In the genomic region with DNA sequence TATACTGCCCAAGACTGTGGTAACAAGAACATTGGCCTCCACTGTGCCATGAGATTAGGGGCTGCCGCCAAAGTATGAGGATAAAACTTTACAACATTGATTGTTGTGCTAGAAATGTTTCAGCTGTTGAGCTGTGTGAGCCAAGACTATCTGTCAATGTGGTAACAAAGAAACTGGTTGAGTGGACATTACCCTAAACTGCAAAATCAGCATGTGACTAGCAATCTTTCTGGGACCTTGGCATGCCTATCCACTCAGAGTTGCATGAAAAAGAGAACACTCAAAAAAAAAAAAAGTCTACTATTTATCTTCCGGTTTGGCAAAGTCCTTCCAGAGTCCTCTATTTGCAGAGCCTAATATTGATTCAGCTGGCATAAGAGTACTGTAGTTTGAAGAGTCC, we compare ENCODE assay signal across 21 cellular contexts.
DNase-seq lines count a peak whose midpoint lies in the region; ATAC-seq, FAIRE-seq and TF ChIP-seq lines count a peak whose summit lies in the region.
"Had no signal": no experiment of that assay in that cellular context is flagged by ENCODE, and none has a peak within 500 bp of the region (broad histone marks: within the 10 kb centered on the region; RNA-seq: fewer than 3 reads in every experiment).

No MANE protein-coding gene starts in this region.

- DNase-seq in NCI-H510A treated with DMSO at 0.1 percent for 48 hours (lab: John Stamatoyannopoulos, UW) (peak; percentile 0), NCI-H510A (lab: John Stamatoyannopoulos, UW) (no peak), NCI-H69 (lab: John Stamatoyannopoulos, UW) (peak; percentile 55), SHP77 treated with DMSO at 0.1 percent for 48 hours (lab: John Stamatoyannopoulos, UW) (peak; percentile 56), GM12892 (ENCODE audit: insufficient read length) (no peak), SIG-M5 treated with dmso at 0.1 percent for 504 hours (lab: John Stamatoyannopoulos, UW; ENCODE audit: unreplicated experiment) (no peak), foreskin keratinocyte (no peak)
- DNase-seq: 8988T; CD8-positive, alpha-beta memory T cell; EL; H7; Karpas-422; MV-4-11; NCI-H187 treated with DMSO at 0.1 percent for 48 hours; NCI-H446 treated with DMSO at 0.1 percent for 48 hours; PC-3; Right ventricle myocardium superior; SK-N-SH; T-helper 2 cell had no signal

- FAIRE-seq in GM12892 (lab: Jason Lieb, UNC), result no peak

- ATAC-seq in GM19324 (IDR thresholded peaks at IDR 0.05; ENCODE audit: low FRiP score, unreplicated experiment), result no peak
- no peak for ATAC-seq in foreskin keratinocyte
- ATAC-seq: PC-3 had no signal

- TF ChIP-seq POLR2A in GM12892 (IDR thresholded peaks at IDR 0.05; ENCODE audit: low read depth, low read length), result no peak

- no peaks in the 10 kb centered on the region for H3K4me1 ChIP-seq in foreskin keratinocyte

- no peak overlapping the region for H3K27ac ChIP-seq in foreskin keratinocyte
- H3K27ac ChIP-seq: C4-2B had no signal

- no peak for TF ChIP-seq CTCF in foreskin keratinocyte (conservative IDR thresholded peaks at IDR 0.05)

- no peaks in the 10 kb centered on the region for H3K27me3 ChIP-seq in foreskin keratinocyte

Comparison
In these comparisons a context has a peak if more than half of its experiments do, and no peak if none do; other contexts are left out.
1. DNase-seq: peak in NCI-H510A treated with DMSO at 0.1 percent for 48 hours (single experiment), NCI-H69 (single experiment) and SHP77 treated with DMSO at 0.1 percent for 48 hours (single experiment); none in NCI-H510A (single experiment), GM12892 (single experiment), SIG-M5 treated with dmso at 0.1 percent for 504 hours (single experiment) and foreskin keratinocyte (0 of 2).